In the genomic region with DNA sequence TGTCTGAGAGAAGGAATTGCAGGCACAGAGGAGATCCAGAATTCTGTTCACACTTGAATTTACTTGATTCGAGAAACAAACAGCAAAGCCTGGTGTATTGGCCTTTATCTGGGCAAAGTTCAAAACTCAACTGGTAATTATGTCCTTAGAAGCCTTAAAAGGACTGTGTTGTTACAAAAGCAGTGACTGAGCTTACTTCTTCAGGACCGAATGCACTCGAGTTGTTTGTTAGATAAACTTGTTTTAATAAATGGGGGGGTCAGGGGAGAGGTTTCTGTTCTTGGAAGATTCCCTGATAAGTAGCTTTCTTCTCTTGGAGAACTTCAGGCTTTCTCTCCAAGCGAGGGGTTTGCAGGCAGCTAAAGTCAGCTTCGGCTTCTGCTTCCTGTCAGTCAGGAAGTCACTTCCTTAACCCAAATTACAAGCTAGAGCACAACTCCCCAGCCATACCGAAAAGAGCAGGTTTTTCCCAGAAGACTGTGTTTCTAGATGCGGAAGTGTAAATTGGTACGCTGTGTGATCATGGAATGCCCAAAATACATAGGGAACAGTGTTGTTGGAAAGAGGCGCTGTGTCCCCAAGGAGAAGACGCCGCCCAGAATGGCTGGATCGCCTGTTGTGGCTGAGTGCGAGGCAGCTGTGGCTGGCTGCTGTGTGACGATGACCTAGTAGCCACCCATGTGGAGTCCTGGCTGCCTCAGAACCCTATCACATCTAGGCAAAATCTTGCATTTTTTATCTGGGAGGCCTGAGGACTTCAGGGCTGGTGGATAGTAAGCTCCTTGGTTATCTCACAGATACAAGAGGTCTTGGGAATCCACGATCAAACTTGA, we compare ENCODE assay signal across 2 cellular contexts.
A peak's percentile ranks its signal among the peaks of the same experiment; 100 is the strongest.
TF ChIP-seq lines count a peak whose summit lies in the region.

No MANE protein-coding gene starts in this region.

TF ChIP-seq in K562, 482 proteins besides CTCF, POLR2A, EP300 and RAD21 (continued from another document and continues in another):
- TF ChIP-seq, protein P1, sequence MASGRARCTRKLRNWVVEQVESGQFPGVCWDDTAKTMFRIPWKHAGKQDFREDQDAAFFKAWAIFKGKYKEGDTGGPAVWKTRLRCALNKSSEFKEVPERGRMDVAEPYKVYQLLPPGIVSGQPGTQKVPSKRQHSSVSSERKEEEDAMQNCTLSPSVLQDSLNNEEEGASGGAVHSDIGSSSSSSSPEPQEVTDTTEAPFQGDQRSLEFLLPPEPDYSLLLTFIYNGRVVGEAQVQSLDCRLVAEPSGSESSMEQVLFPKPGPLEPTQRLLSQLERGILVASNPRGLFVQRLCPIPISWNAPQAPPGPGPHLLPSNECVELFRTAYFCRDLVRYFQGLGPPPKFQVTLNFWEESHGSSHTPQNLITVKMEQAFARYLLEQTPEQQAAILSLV (tag; IDR thresholded peaks at IDR 0.05) = no peak
- TF ChIP-seq RCOR1 (IDR thresholded peaks at IDR 0.05; ENCODE audit: borderline replicate concordance in 1 of 2, low read depth in 2 of 2, low read length in 2 of 2) (peak in 1 of 2 experiments; percentile 81; a peak in 2 of 4 replicates), JUND (IDR thresholded peaks at IDR 0.05; ENCODE audit: borderline replicate concordance, low read depth, low read length) (peak; percentile 55; the same call in 1 of the 2 replicates), JUND (tag; IDR thresholded peaks at IDR 0.05; ENCODE audit: borderline replicate concordance, low read depth, low read length) (no peak; the same call in 2 of the 3 replicates), MTA2 (IDR thresholded peaks at IDR 0.05; ENCODE audit: low read depth) (peak; percentile 82), ZC3H8 (IDR thresholded peaks at IDR 0.05) (no peak), NRF1 (conservative IDR thresholded peaks at IDR 0.05 in 1 of 2, IDR thresholded peaks at IDR 0.05 in 1 of 2) (0 out of 4 replicates have a peak, but pooled peaks of 1 of the 2 experiments have one; percentile 15), ZNF24 (IDR thresholded peaks at IDR 0.05) (no peak), RNF219 (CRISPR knock-in tag; IDR thresholded peaks at IDR 0.05) (no peak)
- TF ChIP-seq, protein P2, sequence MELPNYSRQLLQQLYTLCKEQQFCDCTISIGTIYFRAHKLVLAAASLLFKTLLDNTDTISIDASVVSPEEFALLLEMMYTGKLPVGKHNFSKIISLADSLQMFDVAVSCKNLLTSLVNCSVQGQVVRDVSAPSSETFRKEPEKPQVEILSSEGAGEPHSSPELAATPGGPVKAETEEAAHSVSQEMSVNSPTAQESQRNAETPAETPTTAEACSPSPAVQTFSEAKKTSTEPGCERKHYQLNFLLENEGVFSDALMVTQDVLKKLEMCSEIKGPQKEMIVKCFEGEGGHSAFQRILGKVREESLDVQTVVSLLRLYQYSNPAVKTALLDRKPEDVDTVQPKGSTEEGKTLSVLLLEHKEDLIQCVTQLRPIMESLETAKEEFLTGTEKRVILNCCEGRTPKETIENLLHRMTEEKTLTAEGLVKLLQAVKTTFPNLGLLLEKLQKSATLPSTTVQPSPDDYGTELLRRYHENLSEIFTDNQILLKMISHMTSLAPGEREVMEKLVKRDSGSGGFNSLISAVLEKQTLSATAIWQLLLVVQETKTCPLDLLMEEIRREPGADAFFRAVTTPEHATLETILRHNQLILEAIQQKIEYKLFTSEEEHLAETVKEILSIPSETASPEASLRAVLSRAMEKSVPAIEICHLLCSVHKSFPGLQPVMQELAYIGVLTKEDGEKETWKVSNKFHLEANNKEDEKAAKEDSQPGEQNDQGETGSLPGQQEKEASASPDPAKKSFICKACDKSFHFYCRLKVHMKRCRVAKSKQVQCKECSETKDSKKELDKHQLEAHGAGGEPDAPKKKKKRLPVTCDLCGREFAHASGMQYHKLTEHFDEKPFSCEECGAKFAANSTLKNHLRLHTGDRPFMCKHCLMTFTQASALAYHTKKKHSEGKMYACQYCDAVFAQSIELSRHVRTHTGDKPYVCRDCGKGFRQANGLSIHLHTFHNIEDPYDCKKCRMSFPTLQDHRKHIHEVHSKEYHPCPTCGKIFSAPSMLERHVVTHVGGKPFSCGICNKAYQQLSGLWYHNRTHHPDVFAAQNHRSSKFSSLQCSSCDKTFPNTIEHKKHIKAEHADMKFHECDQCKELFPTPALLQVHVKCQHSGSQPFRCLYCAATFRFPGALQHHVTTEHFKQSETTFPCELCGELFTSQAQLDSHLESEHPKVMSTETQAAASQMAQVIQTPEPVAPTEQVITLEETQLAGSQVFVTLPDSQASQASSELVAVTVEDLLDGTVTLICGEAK (IDR thresholded peaks at IDR 0.05) = 0 out of 2 replicates have a peak, but pooled peaks have one; percentile 34
- TF ChIP-seq, protein P2 (CRISPR knock-in tag; IDR thresholded peaks at IDR 0.05) = no peak

TF ChIP-seq in HepG2, 621 proteins besides CTCF, POLR2A, EP300 and RAD21 (continued from another document and continues in another):
- 0 out of 2 replicates have a peak, but pooled peaks have one; percentile 9 for TF ChIP-seq PBX2 (CRISPR knock-in tag; IDR thresholded peaks at IDR 0.05)
- TF ChIP-seq ZNF142 (CRISPR knock-in tag; IDR thresholded peaks at IDR 0.05) = no peak
- TF ChIP-seq PAXIP1 (CRISPR knock-in tag; conservative IDR thresholded peaks at IDR 0.05) = peak; percentile 43
- TF ChIP-seq FOXK1 (CRISPR knock-in tag; IDR thresholded peaks at IDR 0.05; ENCODE audit: borderline replicate concordance, low read depth) = peak; percentile 28; the same call in 1 of the 2 replicates
- 0 out of 2 replicates have a peak, but pooled peaks have one; percentile 8 for TF ChIP-seq NR2F6 (IDR thresholded peaks at IDR 0.05)
- no peak for TF ChIP-seq NR2F6 (CRISPR knock-in tag; IDR thresholded peaks at IDR 0.05)
- TF ChIP-seq PRPF4 (IDR thresholded peaks at IDR 0.05; ENCODE audit: low read depth, low read length, poor library complexity, severe bottlenecking) = peak; percentile 63
- TF ChIP-seq, protein P3, sequence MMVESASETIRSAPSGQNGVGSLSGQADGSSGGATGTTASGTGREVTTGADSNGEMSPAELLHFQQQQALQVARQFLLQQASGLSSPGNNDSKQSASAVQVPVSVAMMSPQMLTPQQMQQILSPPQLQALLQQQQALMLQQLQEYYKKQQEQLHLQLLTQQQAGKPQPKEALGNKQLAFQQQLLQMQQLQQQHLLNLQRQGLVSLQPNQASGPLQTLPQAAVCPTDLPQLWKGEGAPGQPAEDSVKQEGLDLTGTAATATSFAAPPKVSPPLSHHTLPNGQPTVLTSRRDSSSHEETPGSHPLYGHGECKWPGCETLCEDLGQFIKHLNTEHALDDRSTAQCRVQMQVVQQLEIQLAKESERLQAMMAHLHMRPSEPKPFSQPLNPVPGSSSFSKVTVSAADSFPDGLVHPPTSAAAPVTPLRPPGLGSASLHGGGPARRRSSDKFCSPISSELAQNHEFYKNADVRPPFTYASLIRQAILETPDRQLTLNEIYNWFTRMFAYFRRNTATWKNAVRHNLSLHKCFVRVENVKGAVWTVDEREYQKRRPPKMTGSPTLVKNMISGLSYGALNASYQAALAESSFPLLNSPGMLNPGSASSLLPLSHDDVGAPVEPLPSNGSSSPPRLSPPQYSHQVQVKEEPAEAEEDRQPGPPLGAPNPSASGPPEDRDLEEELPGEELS (CRISPR knock-in tag; IDR thresholded peaks at IDR 0.05) = 0 out of 2 replicates have a peak, but pooled peaks have one; percentile 39
- no peak for TF ChIP-seq RFX3 (CRISPR knock-in tag; IDR thresholded peaks at IDR 0.05)
- TF ChIP-seq ZBTB38 (CRISPR knock-in tag; IDR thresholded peaks at IDR 0.05) = peak; percentile 46; the same call in 1 of the 2 replicates
- TF ChIP-seq CREM (IDR thresholded peaks at IDR 0.05) = peak; percentile 5; the same call in 1 of the 2 replicates
- no peak for TF ChIP-seq CREM (CRISPR knock-in tag; IDR thresholded peaks at IDR 0.05)
- 0 out of 2 replicates have a peak, but pooled peaks have one; percentile 28 for TF ChIP-seq HNF4G (IDR thresholded peaks at IDR 0.05; ENCODE audit: borderline replicate concordance, low read depth, low read length)
- TF ChIP-seq HNF4G (CRISPR knock-in tag; IDR thresholded peaks at IDR 0.05; ENCODE audit: borderline replicate concordance, low read depth) = no peak
- TF ChIP-seq ASH2L (IDR thresholded peaks at IDR 0.05; ENCODE audit: insufficient read length, low read depth, low read length) = peak; percentile 13
- peak; percentile 73 for TF ChIP-seq HNF4A (CRISPR knock-in tag; IDR thresholded peaks at IDR 0.05)
- TF ChIP-seq SOX5 (CRISPR knock-in tag; IDR thresholded peaks at IDR 0.05; ENCODE audit: borderline replicate concordance) = peak; percentile 11; the same call in 1 of the 2 replicates
